9 cellular contexts compared by ENCODE assay signal in the genomic region with DNA sequence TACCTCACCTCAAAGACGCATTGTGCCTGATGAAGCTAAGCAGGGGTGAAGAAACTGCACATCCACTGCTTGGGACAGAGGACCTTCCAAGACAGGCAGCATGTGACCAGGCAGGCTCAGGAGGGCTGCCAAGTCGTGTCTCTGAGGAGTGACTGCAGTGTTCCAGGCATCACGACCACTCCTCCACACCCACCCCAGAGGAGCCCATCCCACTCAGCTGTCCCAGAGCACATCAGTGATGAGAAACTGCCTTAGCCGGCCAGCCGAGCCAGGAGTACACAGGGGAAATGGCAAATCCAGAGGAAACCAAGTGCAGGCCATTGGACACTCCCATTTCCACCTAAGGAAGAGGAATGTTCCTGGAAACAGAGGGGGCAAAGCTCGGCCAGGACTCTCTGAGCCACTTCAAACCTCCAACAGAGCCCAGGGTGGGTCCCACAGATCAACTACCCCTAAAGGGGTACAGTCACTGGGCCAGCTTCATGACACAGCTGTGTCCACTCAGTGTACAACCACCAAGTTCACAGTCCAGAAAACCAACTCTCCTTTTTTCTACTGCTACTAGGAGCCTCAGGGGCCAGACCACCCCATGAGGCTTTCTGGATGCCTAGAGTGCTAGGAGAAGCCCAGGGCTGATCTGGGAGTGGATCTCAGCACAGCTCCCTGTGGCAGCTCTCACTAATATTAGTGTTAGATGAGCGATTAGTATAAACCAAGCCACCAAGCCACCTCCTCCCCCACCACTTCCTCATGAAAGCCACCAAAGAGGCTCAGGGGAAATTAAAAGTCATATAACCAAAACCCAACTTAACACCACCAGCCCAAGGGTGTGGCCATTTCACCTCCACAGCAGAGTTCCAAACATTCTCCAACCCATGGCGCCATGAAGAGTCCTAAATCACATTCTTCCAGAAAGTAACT. TPM values are rescaled to one million over a fixed set of nuclear protein-coding genes. Genes with fewer than 3 reads are reported as not detected.
DNase-seq lines count a peak whose midpoint lies in the region; ATAC-seq lines count a peak whose summit lies in the region.
"Had no signal": no experiment of that assay in that cellular context is flagged by ENCODE, and none has a peak within 500 bp of the region (broad histone marks: within the 10 kb centered on the region; RNA-seq: fewer than 3 reads in every experiment).

No MANE protein-coding gene starts in this region.

- DNase-seq in stimulated activated CD4-positive, alpha-beta T cell treated with anti-CD3 and anti-CD28 coated beads, Interleukin-15, amount 100 ng/mL, for 24 hours, result peak; percentile 63
- DNase-seq in stimulated activated CD4-positive, alpha-beta T cell treated with anti-CD3 and anti-CD28 coated beads, Interleukin-2, amount 100 ng/mL, for 48 hours, result no peak
- DNase-seq in caudate nucleus (lab: John Stamatoyannopoulos, UW), result no peak
- DNase-seq in HT-29 (ENCODE audit: low spot score), result no peak
- DNase-seq in NCI-H748 (lab: John Stamatoyannopoulos, UW; ENCODE audit: unreplicated experiment), result no peak
- DNase-seq: EL had no signal

- H3K27ac ChIP-seq in caudate nucleus (ENCODE audit: low read depth, low read length) (peak overlapping the region; percentile 9), mucosa of rectum (ENCODE audit: low read depth in 2 of 2, low read length in 2 of 2) (peak overlapping the region; percentile 57 to 67)

- peak overlapping the region in 1 of 2 donors; percentile 47 for H3K9ac ChIP-seq in mucosa of rectum (ENCODE audit: low read depth in 1 of 2, low read length in 2 of 2)

- H3K4me1 ChIP-seq in mucosa of rectum (ENCODE audit: control insufficient read depth in 2 of 2, insufficient read depth in 2 of 2, low read length in 2 of 2), result peaks cover 8 to 17% of the 10 kb centered on the region in 2 donors

- no peak for ATAC-seq in HG02973 (IDR thresholded peaks at IDR 0.05; ENCODE audit: unreplicated experiment)
- no peak for ATAC-seq in HG03108 (IDR thresholded peaks at IDR 0.05; ENCODE audit: unreplicated experiment)

- no peaks in the 10 kb centered on the region for H3K9me3 ChIP-seq in mucosa of rectum (ENCODE audit: control insufficient read depth in 2 of 2, low read length in 2 of 2)

- H3K36me3 ChIP-seq in mucosa of rectum (ENCODE audit: control insufficient read depth in 2 of 2, insufficient read depth in 2 of 2, low read length in 2 of 2), result no peaks in the 10 kb centered on the region

- peak overlapping the region in 1 of 2 donors; percentile 2 for H3K4me3 ChIP-seq in mucosa of rectum (ENCODE audit: low read length in 2 of 2)

- H3K27me3 ChIP-seq in mucosa of rectum (ENCODE audit: control insufficient read depth in 2 of 2, insufficient read depth in 2 of 2, low read length in 2 of 2), result no peaks in the 10 kb centered on the region

RNA-seq across cellular contexts. Expression of a gene that starts 15.4 kb away (rescaled TPM):
- total RNA-seq in HT-29 (2014; rRNA removed; shearing (Covaris generic)), result 59.7 and 63.0 TPM in 2 replicates

RNA-seq across cellular contexts. Expression of a gene that starts 41.6 kb away (rescaled TPM):
- total RNA-seq in HT-29 (2014; rRNA removed; shearing (Covaris generic)), result under 0.01 TPM in 1 of 2 replicates, not detected in the other

RNA-seq across cellular contexts. Expression of a gene that starts 42.9 kb away (rescaled TPM):
- total RNA-seq in HT-29 (2014; rRNA removed; shearing (Covaris generic)), result under 0.01 TPM in 1 of 2 replicates, not detected in the other

RNA-seq across cellular contexts. Expression of a gene that starts 49.2 kb away (rescaled TPM):
- 5,263 and 5,354 TPM in 2 replicates for total RNA-seq in HT-29 (2014; rRNA removed; shearing (Covaris generic))

RNA-seq across cellular contexts. Expression of a gene that starts 52.0 kb away (rescaled TPM):
- total RNA-seq in HT-29 (2014; rRNA removed; shearing (Covaris generic)), result 0.05 TPM in 1 of 2 replicates, not detected in the other
